ENCODE assay signal across 26 cellular contexts in genomic region chr4:8343967-8344331, GRCh38.
"Had no signal": no experiment of that assay in that cellular context is flagged by ENCODE, and none has a peak within 500 bp of the region (broad histone marks: within the 10 kb centered on the region; RNA-seq: fewer than 3 reads in every experiment).

No MANE protein-coding gene starts in this region.

- H3K27me3 Mint-ChIP-seq: activated naive CD8-positive, alpha-beta T cell treated with anti-CD3 and anti-CD28 coated beads for 36 hours had no signal

- H3K27ac ChIP-seq: adrenal gland, body of pancreas, epithelial cell of prostate, lower lobe of right lung, prostate gland, suprapubic skin, tibial nerve had no signal

- H3K4me1 Mint-ChIP-seq: activated CD4-positive, alpha-beta T cell treated with anti-CD3 and anti-CD28 coated beads for 36 hours; activated CD8-positive, alpha-beta memory T cell treated with anti-CD3 and anti-CD28 coated beads, Interleukin-2, amount 10 ng/mL, durations not matched to agents 7 days and 5 days; activated naive CD8-positive, alpha-beta T cell treated with anti-CD3 and anti-CD28 coated beads for 36 hours; stimulated activated effector memory CD8-positive, alpha-beta T cell treated with anti-CD3 and anti-CD28 coated beads, Interleukin-12 subunit alpha, Interleukin-12 subunit beta, amount 100 ng/mL, for 72 hours; stimulated activated naive CD8-positive, alpha-beta T cell treated with anti-CD3 and anti-CD28 coated beads, Interleukin-15, amount 100 ng/mL, for 72 hours had no signal

- H3K4me3 ChIP-seq: adrenal gland, body of pancreas, lower lobe of right lung, prostate gland, suprapubic skin, tibial nerve had no signal

- H3K27me3 ChIP-seq: body of pancreas, tibial nerve had no signal

- H3K4me1 ChIP-seq: adrenal gland, body of pancreas, prostate gland had no signal

- H3K36me3 ChIP-seq: adrenal gland, lower lobe of right lung, prostate gland, suprapubic skin, tibial nerve had no signal

- H3K27ac Mint-ChIP-seq: activated CD4-positive, alpha-beta T cell treated with anti-CD3 and anti-CD28 coated beads for 36 hours; activated CD8-positive, alpha-beta memory T cell treated with anti-CD3 and anti-CD28 coated beads, Interleukin-2, amount 10 ng/mL, durations not matched to agents 7 days and 5 days; activated CD8-positive, alpha-beta T cell treated with anti-CD3 and anti-CD28 coated beads, Interleukin-2, amount 10 ng/mL, durations not matched to agents 7 days and 5 days; activated naive CD8-positive, alpha-beta T cell treated with anti-CD3 and anti-CD28 coated beads for 36 hours; activated T-helper 2 cell treated with anti-CD3 and anti-CD28 coated beads, Interferon-gamma antibody, Interleukin-2, Interleukin-4, amounts not matched to agents 10 μg/mL and 5 μg/mL and 100 μg/mL, durations not matched to agents 14 hours and 24 hours and 36 hours; natural killer cell treated with Interleukin-12 subunit alpha and Interleukin-12 subunit beta and Interleukin-15 and Interleukin-18, amount 100 ng/mL, for 72 hours; stimulated activated effector memory CD8-positive, alpha-beta T cell treated with anti-CD3 and anti-CD28 coated beads, Interleukin-12 subunit alpha, Interleukin-12 subunit beta, amount 100 ng/mL, for 72 hours; stimulated activated naive CD8-positive, alpha-beta T cell treated with anti-CD3 and anti-CD28 coated beads, Interleukin-15, amount 100 ng/mL, for 72 hours had no signal

- ATAC-seq: activated CD4-positive, alpha-beta T cell treated with anti-CD3 and anti-CD28 coated beads for 36 hours; activated CD8-positive, alpha-beta memory T cell treated with anti-CD3 and anti-CD28 coated beads, Interleukin-2, amount 10 ng/mL, durations not matched to agents 7 days and 5 days; activated CD8-positive, alpha-beta T cell treated with anti-CD3 and anti-CD28 coated beads, Interleukin-2, amount 10 ng/mL, durations not matched to agents 7 days and 5 days; body of pancreas; left lobe of liver; natural killer cell treated with Interleukin-12 subunit alpha and Interleukin-12 subunit beta and Interleukin-15 and Interleukin-18, amount 100 ng/mL, for 72 hours; right cardiac atrium; stimulated activated effector memory CD8-positive, alpha-beta T cell treated with anti-CD3 and anti-CD28 coated beads, Interleukin-12 subunit alpha, Interleukin-12 subunit beta, amount 100 ng/mL, for 72 hours; stimulated activated naive CD8-positive, alpha-beta T cell treated with anti-CD3 and anti-CD28 coated beads, Interleukin-15, amount 100 ng/mL, for 72 hours had no signal

- H3K4me3 Mint-ChIP-seq: activated CD4-positive, alpha-beta T cell treated with anti-CD3 and anti-CD28 coated beads for 36 hours; activated CD8-positive, alpha-beta memory T cell treated with anti-CD3 and anti-CD28 coated beads, Interleukin-2, amount 10 ng/mL, durations not matched to agents 7 days and 5 days; activated CD8-positive, alpha-beta T cell treated with anti-CD3 and anti-CD28 coated beads, Interleukin-2, amount 10 ng/mL, durations not matched to agents 7 days and 5 days; activated naive CD8-positive, alpha-beta T cell treated with anti-CD3 and anti-CD28 coated beads for 36 hours; natural killer cell treated with Interleukin-12 subunit alpha and Interleukin-12 subunit beta and Interleukin-15 and Interleukin-18, amount 100 ng/mL, for 72 hours; stimulated activated effector memory CD8-positive, alpha-beta T cell treated with anti-CD3 and anti-CD28 coated beads, Interleukin-12 subunit alpha, Interleukin-12 subunit beta, amount 100 ng/mL, for 72 hours; stimulated activated naive CD8-positive, alpha-beta T cell treated with anti-CD3 and anti-CD28 coated beads, Interleukin-15, amount 100 ng/mL, for 72 hours had no signal

- H3K36me3 Mint-ChIP-seq: activated CD8-positive, alpha-beta memory T cell treated with anti-CD3 and anti-CD28 coated beads, Interleukin-2, amount 10 ng/mL, durations not matched to agents 7 days and 5 days; activated naive CD8-positive, alpha-beta T cell treated with anti-CD3 and anti-CD28 coated beads for 36 hours; natural killer cell treated with Interleukin-12 subunit alpha and Interleukin-12 subunit beta and Interleukin-15 and Interleukin-18, amount 100 ng/mL, for 72 hours; stimulated activated effector memory CD8-positive, alpha-beta T cell treated with anti-CD3 and anti-CD28 coated beads, Interleukin-12 subunit alpha, Interleukin-12 subunit beta, amount 100 ng/mL, for 72 hours had no signal

- DNase-seq: activated CD4-positive, alpha-beta T cell treated with anti-CD3 and anti-CD28 coated beads for 36 hours; activated CD4-positive, CD25-positive, alpha-beta regulatory T cell; activated CD8-positive, alpha-beta memory T cell treated with anti-CD3 and anti-CD28 coated beads, Interleukin-2, amount 10 ng/mL, durations not matched to agents 7 days and 5 days; activated CD8-positive, alpha-beta T cell treated with anti-CD3 and anti-CD28 coated beads, Interleukin-2, amount 10 ng/mL, durations not matched to agents 7 days and 5 days; activated naive CD4-positive, alpha-beta T cell treated with Interleukin-2 at 50 U/mL for 16 hours; activated naive CD8-positive, alpha-beta T cell treated with anti-CD3 and anti-CD28 coated beads for 36 hours; activated T-cell treated with anti-CD3 and anti-CD28 coated beads, Interleukin-2, amount 50 U/mL, for 48 hours; aorta; body of pancreas; effector CD8-positive, alpha-beta T cell; hypothalamus; lower lobe of right lung; mesenchymal stem cell; small intestine; stimulated activated CD4-positive, alpha-beta T cell treated with anti-CD3 and anti-CD28 coated beads, Interleukin-4, amount 100 ng/mL, for 24 hours; stimulated activated naive CD8-positive, alpha-beta T cell treated with anti-CD3 and anti-CD28 coated beads, Interleukin-15, amount 100 ng/mL, for 72 hours had no signal

- H3K9me3 ChIP-seq: adrenal gland, body of pancreas, lower lobe of right lung, prostate gland, suprapubic skin, tibial nerve had no signal

- H3K9me3 Mint-ChIP-seq: activated naive CD8-positive, alpha-beta T cell treated with anti-CD3 and anti-CD28 coated beads for 36 hours; activated T-helper 2 cell treated with anti-CD3 and anti-CD28 coated beads, Interferon-gamma antibody, Interleukin-2, Interleukin-4, amounts not matched to agents 10 μg/mL and 5 μg/mL and 100 μg/mL, durations not matched to agents 14 hours and 24 hours and 36 hours; natural killer cell treated with Interleukin-12 subunit alpha and Interleukin-12 subunit beta and Interleukin-15 and Interleukin-18, amount 100 ng/mL, for 72 hours; stimulated activated effector memory CD8-positive, alpha-beta T cell treated with anti-CD3 and anti-CD28 coated beads, Interleukin-12 subunit alpha, Interleukin-12 subunit beta, amount 100 ng/mL, for 72 hours; stimulated activated naive CD8-positive, alpha-beta T cell treated with anti-CD3 and anti-CD28 coated beads, Interleukin-15, amount 100 ng/mL, for 72 hours had no signal
